Comparison of ENCODE assay signal across 9 cellular contexts in the genomic region with DNA sequence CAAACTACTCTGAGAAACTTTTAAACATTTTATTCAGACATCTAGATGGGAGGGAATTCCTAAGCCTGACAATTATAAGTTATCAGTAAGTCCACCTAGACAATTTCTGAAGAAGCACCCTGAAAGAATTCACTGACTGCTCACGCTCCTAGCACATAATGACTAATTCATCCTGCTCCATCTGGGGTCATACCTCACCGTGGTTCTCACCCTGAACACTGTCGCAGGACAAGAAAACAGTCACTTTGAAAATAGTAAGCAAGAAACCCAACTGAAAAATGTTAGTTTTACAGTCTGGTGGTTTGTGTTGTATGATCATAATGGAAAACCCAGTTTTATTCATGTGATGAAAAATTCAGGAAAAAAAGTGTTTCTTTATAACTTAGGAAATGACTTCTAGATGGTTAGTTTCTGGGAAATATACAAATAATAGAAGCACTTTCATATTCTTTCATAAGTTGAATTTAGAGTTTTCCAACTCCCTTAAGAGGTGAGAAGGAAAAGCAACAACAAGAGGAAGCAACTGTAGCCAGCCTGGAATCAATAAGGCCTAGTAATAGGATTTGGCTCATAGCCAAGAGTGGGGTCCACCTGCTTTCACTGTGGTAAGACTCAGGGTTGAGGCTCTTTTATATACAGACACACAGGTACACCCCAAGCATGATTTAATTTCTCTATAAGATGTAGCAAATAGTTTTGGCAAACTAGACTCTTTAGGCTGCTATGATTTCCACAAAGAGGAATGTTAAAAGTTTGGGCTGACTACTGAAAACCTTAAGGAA.
DNase-seq lines count a peak whose midpoint lies in the region; ATAC-seq and TF ChIP-seq lines count a peak whose summit lies in the region.
"Had no signal": no experiment of that assay in that cellular context is flagged by ENCODE, and none has a peak within 500 bp of the region (broad histone marks: within the 10 kb centered on the region; RNA-seq: fewer than 3 reads in every experiment).

No MANE protein-coding gene starts in this region.

- ATAC-seq in activated CD4-positive, alpha-beta T cell treated with anti-CD3 and anti-CD28 coated beads for 36 hours, result peak; percentile 67
- ATAC-seq in HG03066 (IDR thresholded peaks at IDR 0.05; ENCODE audit: low read depth, unreplicated experiment), result peak; percentile 53
- ATAC-seq in natural killer cell treated with Interleukin-12 subunit alpha and Interleukin-12 subunit beta and Interleukin-15 and Interleukin-18, amount 100 ng/mL, for 72 hours, result peak; percentile 90

- peak overlapping the region in 2 of 4 donors; percentile 10 to 32 for H3K27ac ChIP-seq in tibial nerve
- H3K27ac ChIP-seq: C4-2B had no signal

- no peak overlapping the region for H3K4me3 ChIP-seq in tibial nerve

- POLR2A ChIA-PET in activated CD4-positive, alpha-beta T cell treated with anti-CD3 and anti-CD28 coated beads for 36 hours (lab: Charles Lee), result interaction anchor here (1.0 to 1.2 kb wide), 3 partner anchors 31 to 76 kb away, joined by 4 to 7 read pairs (median 5); no protein-coding TSS in a partner anchor

- no peaks in the 10 kb centered on the region for H3K9me3 ChIP-seq in tibial nerve

- H3K27me3 Mint-ChIP-seq in activated CD4-positive, alpha-beta T cell treated with anti-CD3 and anti-CD28 coated beads for 36 hours, result no peaks in the 10 kb centered on the region
- no peaks in the 10 kb centered on the region for H3K27me3 Mint-ChIP-seq in natural killer cell treated with Interleukin-12 subunit alpha and Interleukin-12 subunit beta and Interleukin-15 and Interleukin-18, amount 100 ng/mL, for 72 hours

- no peak for TF ChIP-seq EP300 in tibial nerve (IDR thresholded peaks at IDR 0.05)

- peaks cover 23% of the 10 kb centered on the region for H3K36me3 Mint-ChIP-seq in activated CD4-positive, alpha-beta T cell treated with anti-CD3 and anti-CD28 coated beads for 36 hours (ENCODE audit: low read depth)
- peaks cover 18% of the 10 kb centered on the region for H3K36me3 Mint-ChIP-seq in natural killer cell treated with Interleukin-12 subunit alpha and Interleukin-12 subunit beta and Interleukin-15 and Interleukin-18, amount 100 ng/mL, for 72 hours

- TF ChIP-seq CTCF in tibial nerve (IDR thresholded peaks at IDR 0.05), result no peak

- CTCF ChIA-PET in activated CD4-positive, alpha-beta T cell treated with anti-CD3 and anti-CD28 coated beads for 36 hours (lab: Charles Lee), result interaction anchor here (0.7 to 4.5 kb wide), 9 partner anchors 9 to 376 kb away, joined by 3 to 22 read pairs (median 4); no protein-coding TSS in a partner anchor

- peaks cover 0 to 75% (median 30%) of the 10 kb centered on the region in 4 donors for H3K4me1 ChIP-seq in tibial nerve

- peaks cover 95% of the 10 kb centered on the region for H3K4me1 Mint-ChIP-seq in activated CD4-positive, alpha-beta T cell treated with anti-CD3 and anti-CD28 coated beads for 36 hours
- H3K4me1 Mint-ChIP-seq in natural killer cell treated with Interleukin-12 subunit alpha and Interleukin-12 subunit beta and Interleukin-15 and Interleukin-18, amount 100 ng/mL, for 72 hours (ENCODE audit: low read depth in 2 of 2), result peaks cover 73 to 87% of the 10 kb centered on the region in 2 donors

- WGBS in tibial nerve, 2 donors, result 39 to 42% methylated on average over 3 of the region's 3 CpGs

- no peaks in the 10 kb centered on the region for H3K27me3 ChIP-seq in tibial nerve

- peak overlapping the region; percentile 86 for H3K27ac Mint-ChIP-seq in activated CD4-positive, alpha-beta T cell treated with anti-CD3 and anti-CD28 coated beads for 36 hours
- peak overlapping the region; percentile 84 to 92 for H3K27ac Mint-ChIP-seq in natural killer cell treated with Interleukin-12 subunit alpha and Interleukin-12 subunit beta and Interleukin-15 and Interleukin-18, amount 100 ng/mL, for 72 hours

- peak; percentile 66 for DNase-seq in activated CD4-positive, alpha-beta T cell treated with anti-CD3 and anti-CD28 coated beads for 36 hours
- no peak for DNase-seq in activated CD4-positive, alpha-beta T cell treated with anti-CD3 and anti-CD28 coated beads, Interleukin-2, amount 50 U/mL, for 1 hour
- DNase-seq in activated CD4-positive, alpha-beta T cell treated with anti-CD3 and anti-CD28 coated beads for 48 hours, result peak; percentile 60
- DNase-seq in natural killer cell treated with Interleukin-12 subunit alpha and Interleukin-12 subunit beta and Interleukin-15 and Interleukin-18, amount 100 ng/mL, for 72 hours (ENCODE audit: low spot score), result peak; percentile 71
- no peak for DNase-seq in HPDE6-E6E7 (ENCODE audit: extremely low spot score)
- no peak for DNase-seq in tibial nerve (ENCODE audit: low spot score in 2 of 2)
- no peak for DNase-seq in anterior cingulate cortex (lab: John Stamatoyannopoulos, UW)

- no peaks in the 10 kb centered on the region for H3K9me3 Mint-ChIP-seq in activated CD4-positive, alpha-beta T cell treated with anti-CD3 and anti-CD28 coated beads for 36 hours (ENCODE audit: low read depth)
- peaks cover 4% of the 10 kb centered on the region for H3K9me3 Mint-ChIP-seq in natural killer cell treated with Interleukin-12 subunit alpha and Interleukin-12 subunit beta and Interleukin-15 and Interleukin-18, amount 100 ng/mL, for 72 hours

- TF ChIP-seq POLR2A in tibial nerve (IDR thresholded peaks at IDR 0.05), result no peak

- peak overlapping the region; percentile 37 for H3K4me3 Mint-ChIP-seq in activated CD4-positive, alpha-beta T cell treated with anti-CD3 and anti-CD28 coated beads for 36 hours
- peak overlapping the region; percentile 57 for H3K4me3 Mint-ChIP-seq in natural killer cell treated with Interleukin-12 subunit alpha and Interleukin-12 subunit beta and Interleukin-15 and Interleukin-18, amount 100 ng/mL, for 72 hours

- H3K36me3 ChIP-seq in tibial nerve, result no peaks in the 10 kb centered on the region

- intact Hi-C loops in activated CD4-positive, alpha-beta T cell treated with anti-CD3 and anti-CD28 coated beads for 36 hours (cut with DNase I, micrococcal nuclease), result loop anchor here (1.0 to 10.0 kb wide), 9 partner anchors 8 to 286 kb away; a partner anchor contains a TSS

Comparison
In these comparisons a context has a peak if more than half of its experiments do, and no peak if none do; other contexts are left out.
1. DNase-seq: peak in activated CD4-positive, alpha-beta T cell treated with anti-CD3 and anti-CD28 coated beads for 36 hours (single experiment), activated CD4-positive, alpha-beta T cell treated with anti-CD3 and anti-CD28 coated beads for 48 hours (single experiment) and natural killer cell treated with Interleukin-12 subunit alpha and Interleukin-12 subunit beta and Interleukin-15 and Interleukin-18, amount 100 ng/mL, for 72 hours (single experiment); none in activated CD4-positive, alpha-beta T cell treated with anti-CD3 and anti-CD28 coated beads, Interleukin-2, amount 50 U/mL, for 1 hour (single experiment), HPDE6-E6E7 (single experiment), tibial nerve (0 of 2) and anterior cingulate cortex (0 of 58).
2. Peak in every context shown above with its lines, with median percentiles within 50 percentile points of each other: ATAC-seq.